In genomic region chr16:30963925-30964511, GRCh38 we compare ENCODE assay signal across 16 cellular contexts. TPM values are rescaled to one million over a fixed set of nuclear protein-coding genes. Genes with fewer than 3 reads are reported as not detected.
DNase-seq lines count a peak whose midpoint lies in the region; ATAC-seq, FAIRE-seq and TF ChIP-seq lines count a peak whose summit lies in the region.
"Had no signal": no experiment of that assay in that cellular context is flagged by ENCODE, and none has a peak within 500 bp of the region (broad histone marks: within the 10 kb centered on the region; RNA-seq: fewer than 3 reads in every experiment).

No MANE protein-coding gene starts in this region.

- TF ChIP-seq CTCF in natural killer cell (IDR thresholded peaks at IDR 0.05), result no peak
- no peak for TF ChIP-seq CTCF in K562 (IDR thresholded peaks at IDR 0.05 in 2 of 3, conservative IDR thresholded peaks at IDR 0.05 in 1 of 3; ENCODE audit: insufficient read depth in 2 of 3, low read depth in 1 of 3, low read length in 3 of 3)

- no peak overlapping the region for H2AFZ ChIP-seq in K562 (ENCODE audit: low read depth, low read length)

- H3K27ac Mint-ChIP-seq in natural killer cell treated with Interleukin-12 subunit alpha and Interleukin-12 subunit beta and Interleukin-15 and Interleukin-18, amount 100 ng/mL, for 72 hours, result no peak overlapping the region
- no peak overlapping the region for H3K27ac Mint-ChIP-seq in natural killer cell
- no peak overlapping the region for H3K27ac Mint-ChIP-seq in naive thymus-derived CD4-positive, alpha-beta T cell

- no TSS peak for BruUV-seq in K562 (replicated peaks; lab: Mats Ljungman, UMichigan)

- peak; percentile 5 to 28 for ATAC-seq in natural killer cell treated with Interleukin-12 subunit alpha and Interleukin-12 subunit beta and Interleukin-15 and Interleukin-18, amount 100 ng/mL, for 72 hours
- ATAC-seq in natural killer cell (no peak), K562 (no peak), HG02938 (IDR thresholded peaks at IDR 0.05; ENCODE audit: unreplicated experiment) (no peak), GM21528 (IDR thresholded peaks at IDR 0.05; ENCODE audit: low FRiP score, unreplicated experiment) (no peak)
- ATAC-seq in naive thymus-derived CD4-positive, alpha-beta T cell, result peak; percentile 20

- POLR2A ChIA-PET in K562 (lab: Yijun Ruan, JAX), result interaction anchor here (0.6 to 2.5 kb wide), 9 partner anchors 9 to 544 kb away, joined by 3 to 7 read pairs (median 3); partner anchors contain the start of gene RUSF1
- POLR2A ChIA-PET in naive thymus-derived CD4-positive, alpha-beta T cell (lab: Charles Lee), result interaction anchor here (0.9 kb wide), 1 partner anchor 155 kb away, joined by 8 read pairs; no protein-coding TSS in a partner anchor

- no peak for DNase-seq in natural killer cell treated with Interleukin-12 subunit alpha and Interleukin-12 subunit beta and Interleukin-15 and Interleukin-18, amount 100 ng/mL, for 72 hours (ENCODE audit: low spot score)
- no peak for DNase-seq in natural killer cell
- DNase-seq in K562 (ENCODE audit: extremely low read depth in 1 of 4, low spot score in 3 of 4), result no peak
- no peak for DNase-seq in naive thymus-derived CD4-positive, alpha-beta T cell
- no peak for DNase-seq in activated T-cell treated with anti-CD3 and anti-CD28 coated beads for 4 hours
- DNase-seq: BE2C, C1 segment of cervical spinal cord, DMS153, DMS79, GDM1 had no signal

- peaks cover 2 to 7% of the 10 kb centered on the region in 2 experiments; a peak in 3 of 5 replicates for H3K4me1 ChIP-seq in K562 (replicated peaks in 1 of 2; ENCODE audit: control insufficient read depth in 2 of 2, insufficient read depth in 2 of 2, low read length in 2 of 2)
- H3K4me1 ChIP-seq in naive thymus-derived CD4-positive, alpha-beta T cell (ENCODE audit: control insufficient read depth in 2 of 2, insufficient read depth in 2 of 2, low read length in 2 of 2), result peaks cover 3 to 6% of the 10 kb centered on the region in 2 donors
- H3K4me1 ChIP-seq: BE2C had no signal

- in situ Hi-C loops in K562 (cut with MboI), result loop anchor here (25.0 kb wide), 1 partner anchor 898 kb away; the partner anchor contains the start of gene ZNF267

- H3K27me3 ChIP-seq in K562 (ENCODE audit: control insufficient read depth in 2 of 2, insufficient read depth in 2 of 2, low read length in 2 of 2), result no peaks in the 10 kb centered on the region
- no peaks in the 10 kb centered on the region for H3K27me3 ChIP-seq in naive thymus-derived CD4-positive, alpha-beta T cell (ENCODE audit: control insufficient read depth in 2 of 2, insufficient read depth in 2 of 2, low read length in 2 of 2)
- H3K27me3 ChIP-seq: BE2C had no signal

- peaks cover 32% of the 10 kb centered on the region for H3K36me3 Mint-ChIP-seq in natural killer cell treated with Interleukin-12 subunit alpha and Interleukin-12 subunit beta and Interleukin-15 and Interleukin-18, amount 100 ng/mL, for 72 hours
- H3K36me3 Mint-ChIP-seq in natural killer cell, result peaks cover 6% of the 10 kb centered on the region
- peaks cover 15 to 60% (median 32%) of the 10 kb centered on the region in 5 donors for H3K36me3 Mint-ChIP-seq in naive thymus-derived CD4-positive, alpha-beta T cell

- no peak overlapping the region for H3K4me3 Mint-ChIP-seq in natural killer cell treated with Interleukin-12 subunit alpha and Interleukin-12 subunit beta and Interleukin-15 and Interleukin-18, amount 100 ng/mL, for 72 hours
- H3K4me3 Mint-ChIP-seq in natural killer cell, result no peak overlapping the region
- peak overlapping the region in 1 of 10 donors; percentile 26 for H3K4me3 Mint-ChIP-seq in naive thymus-derived CD4-positive, alpha-beta T cell
- H3K4me3 Mint-ChIP-seq: CD4-positive, alpha-beta memory T cell had no signal

- H3K4me1 Mint-ChIP-seq in natural killer cell treated with Interleukin-12 subunit alpha and Interleukin-12 subunit beta and Interleukin-15 and Interleukin-18, amount 100 ng/mL, for 72 hours (ENCODE audit: low read depth in 2 of 2), result peaks cover 16 to 23% of the 10 kb centered on the region in 2 donors
- H3K4me1 Mint-ChIP-seq in natural killer cell, result peaks cover 16 to 18% of the 10 kb centered on the region in 2 donors
- H3K4me1 Mint-ChIP-seq in naive thymus-derived CD4-positive, alpha-beta T cell, result peaks cover 14 to 27% (median 22%) of the 10 kb centered on the region in 7 donors

- H3K4me2 ChIP-seq in K562 (ENCODE audit: insufficient read depth, low read length), result no peak overlapping the region
- H3K4me2 ChIP-seq: KMS-11 had no signal

- no peaks in the 10 kb centered on the region for H4K20me1 ChIP-seq in K562 (replicated peaks; ENCODE audit: control insufficient read depth, insufficient read depth, low read length)

- no peaks in the 10 kb centered on the region for H3K27me3 Mint-ChIP-seq in natural killer cell treated with Interleukin-12 subunit alpha and Interleukin-12 subunit beta and Interleukin-15 and Interleukin-18, amount 100 ng/mL, for 72 hours
- H3K27me3 Mint-ChIP-seq in natural killer cell (ENCODE audit: low read depth in 2 of 2), result no peaks in the 10 kb centered on the region
- H3K27me3 Mint-ChIP-seq in naive thymus-derived CD4-positive, alpha-beta T cell, result no peaks in the 10 kb centered on the region
- H3K27me3 Mint-ChIP-seq: CD4-positive, alpha-beta memory T cell had no signal

- 99% methylated on average over 10 of the region's 18 CpGs for WGBS in K562 (ENCODE audit: insufficient coverage, low coverage, missing lambda C conversion rate)

- H3K9ac ChIP-seq in K562 (ENCODE audit: insufficient read depth in 1 of 2, low read depth in 2 of 2, low read length in 2 of 2), result no peak overlapping the region
- H3K9ac ChIP-seq: KMS-11 had no signal

- FAIRE-seq in K562 (lab: Jason Lieb, UNC), result no peak
- FAIRE-seq: H1 had no signal

- H3K9me3 ChIP-seq in K562 (replicated peaks; ENCODE audit: control insufficient read depth, insufficient read depth, low read depth, low read length), result no peaks in the 10 kb centered on the region
- no peaks in the 10 kb centered on the region for H3K9me3 ChIP-seq in naive thymus-derived CD4-positive, alpha-beta T cell (ENCODE audit: control insufficient read depth in 2 of 3, low read length in 3 of 3)
- H3K9me3 ChIP-seq: BE2C, HAP-1 had no signal

- CTCF ChIA-PET in K562 (lab: Yijun Ruan, JAX; ENCODE audit: low intra/inter-chr PET ratio), result no interaction called here
- CTCF ChIA-PET in naive thymus-derived CD4-positive, alpha-beta T cell (lab: Charles Lee), result no interaction called here

- no peaks in the 10 kb centered on the region for H3K9me3 Mint-ChIP-seq in natural killer cell treated with Interleukin-12 subunit alpha and Interleukin-12 subunit beta and Interleukin-15 and Interleukin-18, amount 100 ng/mL, for 72 hours
- H3K9me3 Mint-ChIP-seq in natural killer cell, result no peaks in the 10 kb centered on the region
- no peaks in the 10 kb centered on the region for H3K9me3 Mint-ChIP-seq in naive thymus-derived CD4-positive, alpha-beta T cell

- H3K27ac ChIP-seq in K562 (ENCODE audit: extremely low read depth, low read depth, low read length), result no peak overlapping the region
- no peak overlapping the region for H3K27ac ChIP-seq in naive thymus-derived CD4-positive, alpha-beta T cell (ENCODE audit: low read depth, low read length)
- H3K27ac ChIP-seq: KMS-11 had no signal

- TF ChIP-seq POLR2A in K562 (conservative IDR thresholded peaks at IDR 0.05), result 0 out of 2 replicates have a peak, but pooled peaks have one; percentile 4

- intact Hi-C loops in natural killer cell (cut with micrococcal nuclease), result no loop called here
- intact Hi-C loops in K562 (cut with micrococcal nuclease), result no loop called here
- intact Hi-C loops in naive thymus-derived CD4-positive, alpha-beta T cell (cut with micrococcal nuclease), result no loop called here

- no peak overlapping the region for H3K4me3 ChIP-seq in K562
- no peak overlapping the region for H3K4me3 ChIP-seq in naive thymus-derived CD4-positive, alpha-beta T cell (ENCODE audit: low read length)
- H3K4me3 ChIP-seq: HAP-1 had no signal

- no peak for TF ChIP-seq EP300 in K562 (IDR thresholded peaks at IDR 0.05; ENCODE audit: low read length)

- peaks cover 17% of the 10 kb centered on the region for H3K79me2 ChIP-seq in K562 (ENCODE audit: control insufficient read depth, insufficient read depth, low read length)

- H3K36me3 ChIP-seq in K562 (ENCODE audit: control insufficient read depth, insufficient read depth, low read length), result peaks cover 94% of the 10 kb centered on the region
- H3K36me3 ChIP-seq in naive thymus-derived CD4-positive, alpha-beta T cell (ENCODE audit: control insufficient read depth in 2 of 3, insufficient read depth in 3 of 3, low read length in 3 of 3), result peaks cover 12 to 95% (median 23%) of the 10 kb centered on the region in 3 experiments

- H3K9me1 ChIP-seq in K562 (ENCODE audit: control insufficient read depth, insufficient read depth, low read length), result no peaks in the 10 kb centered on the region

- no peak for TF ChIP-seq RAD21 in K562 (CRISPR knock-in tag; conservative IDR thresholded peaks at IDR 0.05 in 1 of 2, IDR thresholded peaks at IDR 0.05 in 1 of 2)

RNA-seq across cellular contexts. Expression of gene SETD1A, which starts 6.5 kb away (rescaled TPM):
- 10 to 100 TPM; 27.5 to 40.0 TPM for total RNA-seq in natural killer cell treated with Interleukin-12 subunit alpha and Interleukin-12 subunit beta and Interleukin-15 and Interleukin-18, amount 100 ng/mL, for 72 hours
- 10 to 100 TPM; 32.9 to 34.5 (median 33.9) TPM for total RNA-seq in natural killer cell
- total RNA-seq in K562 (2011; cell fraction: chromatin; rRNA removed; ENCODE audit: low replicate concordance), result 24.2 and 49.1 TPM in 2 replicates
- total RNA-seq in K562 (2011; cell fraction: nucleolus; rRNA removed), result 22.3 and 24.7 TPM in 2 replicates
- total RNA-seq in K562 (2011; cell fraction: nucleoplasm; rRNA removed), result 17.1 and 19.1 TPM in 2 replicates
- 4.2 and 7.9 TPM in 2 replicates for total RNA-seq in K562 (2014; rRNA removed)
- 2.0 and 2.5 TPM in 2 replicates for total RNA-seq in K562 (2014; rRNA removed; fragmentation: Illumina TruSeq; extraction: Trizol)
- 4.6 and 5.7 TPM in 2 replicates for total RNA-seq in K562 (2015; rRNA removed; fragmentation: Illumina TruSeq; extraction: Trizol)
- total RNA-seq in K562 (2021), result 30.2 and 36.0 TPM in 2 replicates
- polyA plus RNA-seq in K562 (2011; rRNA removed), result 2.2 and 3.0 TPM in 2 replicates
- 1.6 and 2.3 TPM in 2 replicates for polyA plus RNA-seq in K562 (2011; cell fraction: cytosol; rRNA removed)
- polyA plus RNA-seq in K562 (2011; cell fraction: nucleus; rRNA removed), result 15.4 and 22.7 TPM in 2 replicates
- 17.4 and 52.0 TPM in 2 replicates for polyA plus RNA-seq in K562 (2012)
- polyA plus RNA-seq in K562 (2014; fragmentation: Illumina TruSeq; extraction: Trizol), result 15.0 and 20.1 TPM in 2 replicates
- under 1 TPM; 0.08 to 0.14 TPM for polyA plus RNA-seq in K562 (2014; fragmentation: Nextera tagmentation; extraction: Ambion mirVana)
- polyA plus RNA-seq in K562 (2014; rRNA removed), result 15.5 and 16.9 TPM in 2 replicates
- polyA minus RNA-seq in K562 (2011; rRNA and poly(A)+ RNA removed), result 1.7 and 2.1 TPM in 2 replicates
- 10.0 and 10.3 TPM in 2 replicates for polyA minus RNA-seq in K562 (2011; cell fraction: cytosol; rRNA and poly(A)+ RNA removed)
- 6.1 and 8.6 TPM in 2 replicates for polyA minus RNA-seq in K562 (2011; cell fraction: nucleus; rRNA and poly(A)+ RNA removed)
- 10 to 100 TPM; 27.0 to 47.2 (median 36.8) TPM for total RNA-seq in naive thymus-derived CD4-positive, alpha-beta T cell
- polyA plus RNA-seq in naive thymus-derived CD4-positive, alpha-beta T cell, result 1 to 10 TPM; 1.3 to 2.5 TPM

RNA-seq across cellular contexts. Expression of gene ORAI3, which starts 15.2 kb away (rescaled TPM):
- total RNA-seq in natural killer cell treated with Interleukin-12 subunit alpha and Interleukin-12 subunit beta and Interleukin-15 and Interleukin-18, amount 100 ng/mL, for 72 hours, result 10 to 100 TPM in 1 of 2 donors, 1 to 10 TPM in 1; 7.4 to 16.8 TPM
- total RNA-seq in natural killer cell (10 to 100 TPM; 10.8 to 19.8 (median 12.8) TPM), K562 (2014; rRNA removed) (19.0 and 23.5 TPM in 2 replicates), K562 (2014; rRNA removed; fragmentation: Illumina TruSeq; extraction: Trizol) (6.3 and 7.8 TPM in 2 replicates), K562 (2015; rRNA removed; fragmentation: Illumina TruSeq; extraction: Trizol) (12.4 and 12.9 TPM in 2 replicates), K562 (2021) (21.9 and 23.3 TPM in 2 replicates)
- 12.4 and 41.2 TPM in 2 replicates for total RNA-seq in K562 (2011; cell fraction: chromatin; rRNA removed; ENCODE audit: low replicate concordance)
- 46.8 and 54.4 TPM in 2 replicates for total RNA-seq in K562 (2011; cell fraction: nucleolus; rRNA removed)
- 36.7 and 43.2 TPM in 2 replicates for total RNA-seq in K562 (2011; cell fraction: nucleoplasm; rRNA removed)
- polyA plus RNA-seq in K562 (2011; rRNA removed) (15.8 and 29.7 TPM in 2 replicates), K562 (2014; fragmentation: Illumina TruSeq; extraction: Trizol) (14.1 and 18.0 TPM in 2 replicates), K562 (2014; fragmentation: Nextera tagmentation; extraction: Ambion mirVana) (1 to 10 TPM; 4.9 to 5.8 TPM), K562 (2014; rRNA removed) (16.5 and 19.0 TPM in 2 replicates)
- polyA plus RNA-seq in K562 (2011; cell fraction: cytosol; rRNA removed), result 44.9 and 57.8 TPM in 2 replicates
- 25.0 and 28.3 TPM in 2 replicates for polyA plus RNA-seq in K562 (2011; cell fraction: nucleus; rRNA removed)
- polyA plus RNA-seq in K562 (2012), result 19.4 and 52.1 TPM in 2 replicates
- polyA minus RNA-seq in K562 (2011; rRNA and poly(A)+ RNA removed), result 12.8 and 14.8 TPM in 2 replicates
- 15.8 and 19.1 TPM in 2 replicates for polyA minus RNA-seq in K562 (2011; cell fraction: cytosol; rRNA and poly(A)+ RNA removed)
- 9.3 and 12.7 TPM in 2 replicates for polyA minus RNA-seq in K562 (2011; cell fraction: nucleus; rRNA and poly(A)+ RNA removed)
- 10 to 100 TPM in 4 of 5 experiments, 1 to 10 TPM in 1; 6.0 to 29.8 (median 18.4) TPM for total RNA-seq in naive thymus-derived CD4-positive, alpha-beta T cell
- 10 to 100 TPM; 10.3 to 17.8 TPM for polyA plus RNA-seq in naive thymus-derived CD4-positive, alpha-beta T cell

RNA-seq across cellular contexts. Expression of gene HSD3B7, which starts 21.0 kb away (rescaled TPM):
- 1 to 10 TPM; 2.3 to 5.3 TPM for total RNA-seq in natural killer cell treated with Interleukin-12 subunit alpha and Interleukin-12 subunit beta and Interleukin-15 and Interleukin-18, amount 100 ng/mL, for 72 hours
- total RNA-seq in natural killer cell (1 to 10 TPM in 1 of 3 donors, under 1 TPM in 2; 0.26 to 2.1 (median 0.39) TPM), K562 (2014; rRNA removed) (49.1 and 61.1 TPM in 2 replicates), K562 (2014; rRNA removed; fragmentation: Illumina TruSeq; extraction: Trizol) (7.6 and 10.0 TPM in 2 replicates), K562 (2015; rRNA removed; fragmentation: Illumina TruSeq; extraction: Trizol) (23.6 and 24.1 TPM in 2 replicates), K562 (2021) (43.5 and 51.9 TPM in 2 replicates)
- total RNA-seq in K562 (2011; cell fraction: chromatin; rRNA removed; ENCODE audit: low replicate concordance), result 10.2 and 37.3 TPM in 2 replicates
- 37.7 and 50.4 TPM in 2 replicates for total RNA-seq in K562 (2011; cell fraction: nucleolus; rRNA removed)
- total RNA-seq in K562 (2011; cell fraction: nucleoplasm; rRNA removed), result 23.5 and 27.4 TPM in 2 replicates
- polyA plus RNA-seq in K562 (2011; rRNA removed) (10.7 and 24.4 TPM in 2 replicates), K562 (2014; fragmentation: Illumina TruSeq; extraction: Trizol) (23.0 and 30.5 TPM in 2 replicates), K562 (2014; fragmentation: Nextera tagmentation; extraction: Ambion mirVana) (1 to 10 TPM; 5.4 to 6.7 TPM), K562 (2014; rRNA removed) (39.3 and 43.9 TPM in 2 replicates)
- polyA plus RNA-seq in K562 (2011; cell fraction: cytosol; rRNA removed), result 30.3 and 36.8 TPM in 2 replicates
- polyA plus RNA-seq in K562 (2011; cell fraction: nucleus; rRNA removed), result 40.7 and 47.2 TPM in 2 replicates
- 27.3 and 32.5 TPM in 2 replicates for polyA plus RNA-seq in K562 (2012)
- polyA minus RNA-seq in K562 (2011; rRNA and poly(A)+ RNA removed), result 4.3 and 5.1 TPM in 2 replicates
- 8.5 and 17.7 TPM in 2 replicates for polyA minus RNA-seq in K562 (2011; cell fraction: cytosol; rRNA and poly(A)+ RNA removed)
- polyA minus RNA-seq in K562 (2011; cell fraction: nucleus; rRNA and poly(A)+ RNA removed), result 3.9 and 6.8 TPM in 2 replicates
- total RNA-seq in naive thymus-derived CD4-positive, alpha-beta T cell, result 1 to 10 TPM in 4 of 5 experiments, under 1 TPM in 1; 0.66 to 7.0 (median 3.3) TPM
- polyA plus RNA-seq in naive thymus-derived CD4-positive, alpha-beta T cell, result under 1 TPM in 1 of 2 donors, not detected in 1; 0.08 TPM

RNA-seq across cellular contexts. Expression of gene FBXL19, which starts 40.6 kb away (rescaled TPM):
- 10 to 100 TPM; 22.8 to 42.0 TPM for total RNA-seq in natural killer cell treated with Interleukin-12 subunit alpha and Interleukin-12 subunit beta and Interleukin-15 and Interleukin-18, amount 100 ng/mL, for 72 hours
- total RNA-seq in natural killer cell, result 10 to 100 TPM; 10.1 to 13.3 (median 12.4) TPM
- total RNA-seq in K562 (2011; cell fraction: chromatin; rRNA removed; ENCODE audit: low replicate concordance), result 10.1 and 37.5 TPM in 2 replicates
- total RNA-seq in K562 (2011; cell fraction: nucleolus; rRNA removed), result 30.4 and 31.2 TPM in 2 replicates
- 14.5 and 15.4 TPM in 2 replicates for total RNA-seq in K562 (2011; cell fraction: nucleoplasm; rRNA removed)
- 32.7 and 48.1 TPM in 2 replicates for total RNA-seq in K562 (2014; rRNA removed)
- 6.8 and 6.9 TPM in 2 replicates for total RNA-seq in K562 (2014; rRNA removed; fragmentation: Illumina TruSeq; extraction: Trizol)
- 17.6 and 17.8 TPM in 2 replicates for total RNA-seq in K562 (2015; rRNA removed; fragmentation: Illumina TruSeq; extraction: Trizol)
- total RNA-seq in K562 (2021), result 40.4 and 48.0 TPM in 2 replicates
- polyA plus RNA-seq in K562 (2011; rRNA removed), result 9.1 and 9.9 TPM in 2 replicates
- 12.4 and 47.6 TPM in 2 replicates for polyA plus RNA-seq in K562 (2011; cell fraction: cytosol; rRNA removed)
- polyA plus RNA-seq in K562 (2011; cell fraction: nucleus; rRNA removed), result 16.9 and 37.2 TPM in 2 replicates
- polyA plus RNA-seq in K562 (2012), result 17.7 and 25.5 TPM in 2 replicates
- polyA plus RNA-seq in K562 (2014; fragmentation: Illumina TruSeq; extraction: Trizol), result 7.6 and 18.1 TPM in 2 replicates
- under 1 TPM in 1 of 2 experiments, not detected in 1; 0.13 TPM for polyA plus RNA-seq in K562 (2014; fragmentation: Nextera tagmentation; extraction: Ambion mirVana)
- 22.0 and 26.0 TPM in 2 replicates for polyA plus RNA-seq in K562 (2014; rRNA removed)
- 3.8 and 7.2 TPM in 2 replicates for polyA minus RNA-seq in K562 (2011; rRNA and poly(A)+ RNA removed)
- 26.1 and 27.7 TPM in 2 replicates for polyA minus RNA-seq in K562 (2011; cell fraction: cytosol; rRNA and poly(A)+ RNA removed)
- polyA minus RNA-seq in K562 (2011; cell fraction: nucleus; rRNA and poly(A)+ RNA removed), result 7.5 and 9.4 TPM in 2 replicates
- total RNA-seq in naive thymus-derived CD4-positive, alpha-beta T cell, result 10 to 100 TPM; 11.1 to 26.8 (median 17.0) TPM
- polyA plus RNA-seq in naive thymus-derived CD4-positive, alpha-beta T cell, result under 1 TPM; 0.08 to 0.16 TPM

RNA-seq across cellular contexts. Expression of gene STX1B, which starts 46.4 kb away (rescaled TPM):
- total RNA-seq in natural killer cell treated with Interleukin-12 subunit alpha and Interleukin-12 subunit beta and Interleukin-15 and Interleukin-18, amount 100 ng/mL, for 72 hours, result under 1 TPM; 0.05 to 0.50 TPM
- total RNA-seq in natural killer cell (1 to 10 TPM in 1 of 3 donors, under 1 TPM in 2; 0.14 to 1.6 (median 0.32) TPM), K562 (2014; rRNA removed) (0.78 and 0.86 TPM in 2 replicates), K562 (2014; rRNA removed; fragmentation: Illumina TruSeq; extraction: Trizol) (0.73 and 0.80 TPM in 2 replicates), K562 (2015; rRNA removed; fragmentation: Illumina TruSeq; extraction: Trizol) (0.79 and 1.1 TPM in 2 replicates), K562 (2021) (1.5 and 2.5 TPM in 2 replicates)
- total RNA-seq in K562 (2011; cell fraction: chromatin; rRNA removed; ENCODE audit: low replicate concordance), result 15.5 and 33.2 TPM in 2 replicates
- total RNA-seq in K562 (2011; cell fraction: nucleolus; rRNA removed), result 14.7 and 18.7 TPM in 2 replicates
- total RNA-seq in K562 (2011; cell fraction: nucleoplasm; rRNA removed), result 20.5 and 24.8 TPM in 2 replicates
- polyA plus RNA-seq in K562 (2011; rRNA removed) (1.2 and 3.0 TPM in 2 replicates), K562 (2014; fragmentation: Illumina TruSeq; extraction: Trizol) (0.80 and 1.6 TPM in 2 replicates), K562 (2014; fragmentation: Nextera tagmentation; extraction: Ambion mirVana) (under 1 TPM; 0.07 to 0.08 TPM), K562 (2014; rRNA removed) (1.2 and 2.1 TPM in 2 replicates)
- 1.3 and 2.3 TPM in 2 replicates for polyA plus RNA-seq in K562 (2011; cell fraction: cytosol; rRNA removed)
- polyA plus RNA-seq in K562 (2011; cell fraction: nucleus; rRNA removed), result 13.0 and 14.6 TPM in 2 replicates
- polyA plus RNA-seq in K562 (2012), result 1.4 and 2.7 TPM in 2 replicates
- polyA minus RNA-seq in K562 (2011; rRNA and poly(A)+ RNA removed), result 3.0 and 6.1 TPM in 2 replicates
- polyA minus RNA-seq in K562 (2011; cell fraction: cytosol; rRNA and poly(A)+ RNA removed), result 2.7 and 3.6 TPM in 2 replicates
- 5.5 and 8.1 TPM in 2 replicates for polyA minus RNA-seq in K562 (2011; cell fraction: nucleus; rRNA and poly(A)+ RNA removed)
- total RNA-seq in naive thymus-derived CD4-positive, alpha-beta T cell, result 1 to 10 TPM; 1.7 to 5.2 (median 4.2) TPM
- polyA plus RNA-seq in naive thymus-derived CD4-positive, alpha-beta T cell, result under 1 TPM; 0.37 to 0.51 TPM
- polyA plus RNA-seq: CD4-positive, alpha-beta memory T cell had no signal

Comparison
In these comparisons a context has a peak if more than half of its experiments do, and no peak if none do; other contexts are left out.
1. ATAC-seq: peak in natural killer cell treated with Interleukin-12 subunit alpha and Interleukin-12 subunit beta and Interleukin-15 and Interleukin-18, amount 100 ng/mL, for 72 hours (2 of 2) and naive thymus-derived CD4-positive, alpha-beta T cell (single experiment); none in natural killer cell (0 of 3), K562 (single experiment), HG02938 (single experiment) and GM21528 (single experiment).